Comparison of ENCODE assay signal across 19 cellular contexts in genomic region chr1:231869364-231869763, GRCh38.
A peak's percentile ranks its signal among the peaks of the same experiment; 100 is the strongest.
DNase-seq lines count a peak whose midpoint lies in the region; ATAC-seq and TF ChIP-seq lines count a peak whose summit lies in the region.
"Had no signal": no experiment of that assay in that cellular context is flagged by ENCODE, and none has a peak within 500 bp of the region (broad histone marks: within the 10 kb centered on the region; RNA-seq: fewer than 3 reads in every experiment).

No MANE protein-coding gene starts in this region.

- H3K9me3 Mint-ChIP-seq in activated T-helper 17 cell treated with anti-CD3 and anti-CD28 coated beads, Interleukin-2, amount 50 U/mL, for 72 hours: no peaks in the 10 kb centered on the region
- H3K9me3 Mint-ChIP-seq in stimulated activated memory B cell treated with anti-CD40 and anti-IgM and Interleukin-4, amounts not matched to agents 10 μg/mL and 1 μg/mL and 100 μg/mL, for 72 hours: peaks cover 3% of the 10 kb centered on the region
- no peaks in the 10 kb centered on the region for H3K9me3 Mint-ChIP-seq in type B pancreatic cell
- H3K9me3 Mint-ChIP-seq: activated naive CD4-positive, alpha-beta T cell treated with anti-CD3 and anti-CD28 coated beads for 36 hours; CD8-positive, alpha-beta memory T cell; nephron progenitor cell had no signal

- TF ChIP-seq CTCF in type B pancreatic cell (conservative IDR thresholded peaks at IDR 0.05): no peak

- H3K27ac Mint-ChIP-seq in activated T-helper 17 cell treated with anti-CD3 and anti-CD28 coated beads, Interleukin-2, amount 50 U/mL, for 72 hours: peak overlapping the region; percentile 4
- no peak overlapping the region for H3K27ac Mint-ChIP-seq in stimulated activated memory B cell treated with anti-CD40 and anti-IgM and Interleukin-4, amounts not matched to agents 10 μg/mL and 1 μg/mL and 100 μg/mL, for 72 hours
- no peak overlapping the region for H3K27ac Mint-ChIP-seq in type B pancreatic cell
- H3K27ac Mint-ChIP-seq: activated naive CD4-positive, alpha-beta T cell treated with anti-CD3 and anti-CD28 coated beads for 36 hours; nephron progenitor cell had no signal

- DNase-seq in Right ventricle myocardium inferior (ENCODE audit: missing footprints) (no peak), Right ventricle myocardium superior (no peak), NOMO-1 (lab: John Stamatoyannopoulos, UW; ENCODE audit: unreplicated experiment in 2 of 2) (peak; percentile 54 to 66), type B pancreatic cell (ENCODE audit: extremely low spot score, unreplicated experiment) (no peak)
- DNase-seq: activated naive CD4-positive, alpha-beta T cell treated with anti-CD3 and anti-CD28 coated beads for 36 hours; brain microvascular endothelial cell; CD8-positive, alpha-beta memory T cell; EL; NCI-H187 treated with DMSO at 0.1 percent for 48 hours; NCI-H526; nephron progenitor cell; SHP77; sigmoid colon; stimulated activated CD4-positive, alpha-beta T cell treated with anti-CD3 and anti-CD28 coated beads, Interleukin-4, amount 100 ng/mL, for 4 hours; WERI-Rb-1 had no signal

- no peaks in the 10 kb centered on the region for H3K36me3 Mint-ChIP-seq in activated T-helper 17 cell treated with anti-CD3 and anti-CD28 coated beads, Interleukin-2, amount 50 U/mL, for 72 hours (ENCODE audit: low read depth)
- no peaks in the 10 kb centered on the region for H3K36me3 Mint-ChIP-seq in stimulated activated memory B cell treated with anti-CD40 and anti-IgM and Interleukin-4, amounts not matched to agents 10 μg/mL and 1 μg/mL and 100 μg/mL, for 72 hours
- H3K36me3 Mint-ChIP-seq in type B pancreatic cell: no peaks in the 10 kb centered on the region

- H3K27me3 Mint-ChIP-seq in activated T-helper 17 cell treated with anti-CD3 and anti-CD28 coated beads, Interleukin-2, amount 50 U/mL, for 72 hours: no peaks in the 10 kb centered on the region
- no peaks in the 10 kb centered on the region for H3K27me3 Mint-ChIP-seq in stimulated activated memory B cell treated with anti-CD40 and anti-IgM and Interleukin-4, amounts not matched to agents 10 μg/mL and 1 μg/mL and 100 μg/mL, for 72 hours
- peaks cover 6% of the 10 kb centered on the region for H3K27me3 Mint-ChIP-seq in type B pancreatic cell
- H3K27me3 Mint-ChIP-seq: CD8-positive, alpha-beta memory T cell had no signal

- H3K4me3 Mint-ChIP-seq in activated T-helper 17 cell treated with anti-CD3 and anti-CD28 coated beads, Interleukin-2, amount 50 U/mL, for 72 hours: no peak overlapping the region
- no peak overlapping the region for H3K4me3 Mint-ChIP-seq in stimulated activated memory B cell treated with anti-CD40 and anti-IgM and Interleukin-4, amounts not matched to agents 10 μg/mL and 1 μg/mL and 100 μg/mL, for 72 hours
- no peak overlapping the region for H3K4me3 Mint-ChIP-seq in type B pancreatic cell
- H3K4me3 Mint-ChIP-seq: activated naive CD4-positive, alpha-beta T cell treated with anti-CD3 and anti-CD28 coated beads for 36 hours; nephron progenitor cell had no signal

- intact Hi-C loops in Right ventricle myocardium inferior (cut with DNase I) (loop anchor here (5.0 kb wide), 2 partner anchors 58 to 143 kb away; no protein-coding TSS in a partner anchor), Right ventricle myocardium superior (cut with DNase I) (loop anchor here (5.0 to 10.0 kb wide), 2 partner anchors 68 to 755 kb away; no protein-coding TSS in a partner anchor)

- ATAC-seq in Right ventricle myocardium inferior (peak; percentile 42), Right ventricle myocardium superior (ENCODE audit: poor library complexity) (no peak), GM18867 (IDR thresholded peaks at IDR 0.05; ENCODE audit: unreplicated experiment) (no peak), HG02938 (IDR thresholded peaks at IDR 0.05; ENCODE audit: unreplicated experiment) (no peak)
- ATAC-seq in activated T-helper 17 cell treated with anti-CD3 and anti-CD28 coated beads, Interleukin-2, amount 50 U/mL, for 72 hours (replicated peaks): no peak
- peak; percentile 77 for ATAC-seq in stimulated activated memory B cell treated with anti-CD40 and anti-IgM and Interleukin-4, amounts not matched to agents 10 μg/mL and 1 μg/mL and 100 μg/mL, for 72 hours

- H3K4me1 Mint-ChIP-seq in activated T-helper 17 cell treated with anti-CD3 and anti-CD28 coated beads, Interleukin-2, amount 50 U/mL, for 72 hours: peaks cover 21% of the 10 kb centered on the region
- H3K4me1 Mint-ChIP-seq in stimulated activated memory B cell treated with anti-CD40 and anti-IgM and Interleukin-4, amounts not matched to agents 10 μg/mL and 1 μg/mL and 100 μg/mL, for 72 hours: peaks cover 10% of the 10 kb centered on the region
- peaks cover 18% of the 10 kb centered on the region for H3K4me1 Mint-ChIP-seq in type B pancreatic cell (ENCODE audit: unreplicated experiment)

Comparison
In these comparisons a context has a peak if more than half of its experiments do, and no peak if none do; other contexts are left out.
1. ATAC-seq: peak in Right ventricle myocardium inferior (single experiment) and stimulated activated memory B cell treated with anti-CD40 and anti-IgM and Interleukin-4, amounts not matched to agents 10 μg/mL and 1 μg/mL and 100 μg/mL, for 72 hours (single experiment); none in Right ventricle myocardium superior (single experiment), activated T-helper 17 cell treated with anti-CD3 and anti-CD28 coated beads, Interleukin-2, amount 50 U/mL, for 72 hours (single experiment), GM18867 (single experiment) and HG02938 (single experiment).
2. DNase-seq: peak in NOMO-1 (2 of 2); none in Right ventricle myocardium inferior (single experiment), Right ventricle myocardium superior (single experiment) and type B pancreatic cell (single experiment).